9 cellular contexts compared by ENCODE assay signal in the genomic region with DNA sequence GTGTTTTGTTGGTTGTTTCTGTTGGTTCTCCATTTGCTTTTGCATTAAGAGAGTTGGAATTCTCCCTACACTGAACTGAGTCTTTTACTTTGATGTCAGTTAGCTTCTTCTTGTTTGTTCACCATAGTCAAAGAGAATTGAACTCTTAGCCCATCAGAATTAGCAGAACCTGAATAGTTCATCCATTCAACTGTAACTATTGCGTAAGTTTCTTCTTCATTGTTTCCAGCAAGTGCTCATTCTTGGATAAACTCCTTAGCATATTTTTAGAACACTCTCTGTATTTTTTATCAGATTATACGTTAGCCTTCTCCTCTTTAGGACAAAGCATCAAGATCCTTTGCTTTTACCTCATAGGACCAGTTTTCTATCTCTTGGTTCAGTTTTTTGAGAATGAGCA.
"Had no signal": no experiment of that assay in that cellular context is flagged by ENCODE, and none has a peak within 500 bp of the region (broad histone marks: within the 10 kb centered on the region; RNA-seq: fewer than 3 reads in every experiment).

No MANE protein-coding gene starts in this region.

- H3K27ac ChIP-seq: GM23248 had no signal

- H3K4me2 ChIP-seq: GM23338 had no signal

- DNase-seq: GM23248, GOT3, H7, H9, HCEC 1CT, HFFc6 had no signal

- H3K9me3 ChIP-seq: HAP-1 had no signal

- H3K4me3 ChIP-seq: GM23248, GM23338, HAP-1 had no signal

- H3K9ac ChIP-seq: GM23248 had no signal

- H2AFZ ChIP-seq: GM23248, GM23338 had no signal

- H3K36me3 ChIP-seq: HAP-1 had no signal

- H3K4me1 ChIP-seq: HAP-1 had no signal

- FAIRE-seq: H54 had no signal
